Comparison of ENCODE assay signal across 2 cellular contexts in the genomic region with DNA sequence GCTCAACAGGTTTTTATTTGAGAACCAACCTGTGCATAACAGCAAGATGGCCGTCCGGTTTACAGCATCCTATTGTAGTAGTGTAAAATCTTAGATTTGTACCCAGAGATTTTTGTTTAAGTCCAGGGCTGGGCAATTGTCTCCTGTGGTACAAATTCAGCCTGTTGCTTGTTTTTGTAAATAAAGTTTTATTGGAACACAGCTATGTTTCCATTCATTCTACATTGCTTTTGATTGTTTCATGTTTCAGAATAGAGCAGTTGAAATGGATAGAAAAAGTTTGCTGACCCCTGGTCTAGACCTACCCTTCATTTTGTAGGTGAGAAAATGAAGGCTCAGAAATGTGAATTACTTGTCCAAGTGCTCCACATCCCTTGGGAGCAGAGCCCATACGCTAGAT.
TF ChIP-seq lines count a peak whose summit lies in the region.

No MANE protein-coding gene starts in this region.

TF ChIP-seq in HCT116, 20 proteins besides CTCF, POLR2A, EP300 and RAD21:
- no peak for TF ChIP-seq REST (IDR thresholded peaks at IDR 0.05; ENCODE audit: low read depth)
- TF ChIP-seq EZH2phosphoT487 (IDR thresholded peaks at IDR 0.05; ENCODE audit: borderline replicate concordance): no peak
- TF ChIP-seq POLR2AphosphoS5 (IDR thresholded peaks at IDR 0.05; ENCODE audit: low read depth, low read length): no peak
- TF ChIP-seq EZH2 (IDR thresholded peaks at IDR 0.05): no peak
- no peak for TF ChIP-seq SP1 (IDR thresholded peaks at IDR 0.05; ENCODE audit: low read depth)

TF ChIP-seq in HepG2, 621 proteins besides CTCF, POLR2A, EP300 and RAD21:
- TF ChIP-seq, protein P1, sequence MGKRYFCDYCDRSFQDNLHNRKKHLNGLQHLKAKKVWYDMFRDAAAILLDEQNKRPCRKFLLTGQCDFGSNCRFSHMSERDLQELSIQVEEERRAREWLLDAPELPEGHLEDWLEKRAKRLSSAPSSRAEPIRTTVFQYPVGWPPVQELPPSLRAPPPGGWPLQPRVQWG (CRISPR knock-in tag; IDR thresholded peaks at IDR 0.05; ENCODE audit: borderline replicate concordance, low read depth): no peak
- TF ChIP-seq PITX1 (CRISPR knock-in tag; IDR thresholded peaks at IDR 0.05): no peak
- no peak for TF ChIP-seq GATA4 (IDR thresholded peaks at IDR 0.05; ENCODE audit: borderline replicate concordance, low read depth)
- TF ChIP-seq GLI4 (CRISPR knock-in tag; IDR thresholded peaks at IDR 0.05; ENCODE audit: borderline replicate concordance): 0 out of 2 replicates have a peak, but pooled peaks have one; percentile 28
- 0 out of 2 replicates have a peak, but pooled peaks have one; percentile 9 for TF ChIP-seq KLF6 (CRISPR knock-in tag; IDR thresholded peaks at IDR 0.05)
- TF ChIP-seq GABPB1 (CRISPR knock-in tag; IDR thresholded peaks at IDR 0.05): 0 out of 2 replicates have a peak, but pooled peaks have one; percentile 1
- TF ChIP-seq ZBTB40 (IDR thresholded peaks at IDR 0.05): peak; percentile 84
- TF ChIP-seq ZBTB40 (CRISPR knock-in tag; IDR thresholded peaks at IDR 0.05): peak; percentile 98
- 0 out of 2 replicates have a peak, but pooled peaks have one; percentile 1 for TF ChIP-seq TOE1 (CRISPR knock-in tag; IDR thresholded peaks at IDR 0.05)
- TF ChIP-seq MIXL1 (CRISPR knock-in tag; IDR thresholded peaks at IDR 0.05): no peak
TF ChIP-seq in HepG2: peak in this region for 5.
